Comparison of ENCODE assay signal across 8 cellular contexts in the genomic region with DNA sequence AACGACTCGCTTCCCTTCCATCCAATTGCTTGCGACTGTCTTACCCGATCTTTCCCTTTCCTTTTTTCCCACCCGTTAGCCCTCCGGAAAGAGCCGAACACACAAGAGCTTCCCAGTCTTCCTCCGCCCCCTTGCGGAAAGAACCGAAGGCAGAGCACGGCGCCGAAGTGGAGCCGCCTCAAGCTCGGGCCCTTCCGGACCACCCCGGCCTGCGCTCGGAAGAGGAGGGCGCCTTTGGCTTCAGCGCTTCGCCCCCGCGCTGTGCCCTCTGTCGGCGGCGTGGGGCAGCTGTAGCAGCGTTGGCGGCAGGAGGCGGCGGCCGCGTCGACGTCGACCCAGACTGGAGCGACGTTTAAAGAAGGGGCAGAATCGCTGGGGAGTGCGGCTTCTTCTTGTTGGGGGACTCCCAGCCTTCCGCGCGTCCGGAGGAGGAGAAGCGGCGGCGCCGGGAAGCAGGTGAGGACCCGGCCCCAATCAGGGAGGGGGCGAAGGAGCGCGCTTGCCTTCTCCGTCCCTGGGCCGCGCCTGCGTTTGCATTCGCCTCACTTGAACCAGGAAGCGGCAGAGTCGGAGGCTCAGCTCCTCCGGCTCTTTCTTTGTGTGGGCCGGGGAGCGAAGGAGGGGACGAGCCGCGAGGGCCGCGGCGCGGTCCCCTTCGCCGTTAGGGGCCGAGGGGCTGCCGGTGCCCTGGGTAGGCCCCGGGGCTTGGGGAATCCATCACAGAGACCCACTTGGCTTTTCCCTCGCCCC. TPM values are rescaled to one million over a fixed set of nuclear protein-coding genes. Genes with fewer than 3 reads are reported as not detected.
DNase-seq lines count a peak whose midpoint lies in the region; ATAC-seq and TF ChIP-seq lines count a peak whose summit lies in the region.

A gene with protein sequence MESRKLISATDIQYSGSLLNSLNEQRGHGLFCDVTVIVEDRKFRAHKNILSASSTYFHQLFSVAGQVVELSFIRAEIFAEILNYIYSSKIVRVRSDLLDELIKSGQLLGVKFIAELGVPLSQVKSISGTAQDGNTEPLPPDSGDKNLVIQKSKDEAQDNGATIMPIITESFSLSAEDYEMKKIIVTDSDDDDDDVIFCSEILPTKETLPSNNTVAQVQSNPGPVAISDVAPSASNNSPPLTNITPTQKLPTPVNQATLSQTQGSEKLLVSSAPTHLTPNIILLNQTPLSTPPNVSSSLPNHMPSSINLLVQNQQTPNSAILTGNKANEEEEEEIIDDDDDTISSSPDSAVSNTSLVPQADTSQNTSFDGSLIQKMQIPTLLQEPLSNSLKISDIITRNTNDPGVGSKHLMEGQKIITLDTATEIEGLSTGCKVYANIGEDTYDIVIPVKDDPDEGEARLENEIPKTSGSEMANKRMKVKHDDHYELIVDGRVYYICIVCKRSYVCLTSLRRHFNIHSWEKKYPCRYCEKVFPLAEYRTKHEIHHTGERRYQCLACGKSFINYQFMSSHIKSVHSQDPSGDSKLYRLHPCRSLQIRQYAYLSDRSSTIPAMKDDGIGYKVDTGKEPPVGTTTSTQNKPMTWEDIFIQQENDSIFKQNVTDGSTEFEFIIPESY (plus strand): TSS at position 291 of the 750 bp plus-strand sequence. CDS start 2,604 bp downstream, outside the sequence.

- peak within 1 kb of the TSS; percentile 94 for H3K4me3 Mint-ChIP-seq in activated CD4-positive, alpha-beta T cell treated with anti-CD3 and anti-CD28 coated beads for 36 hours

- H3K27me3 ChIP-seq in BJ (ENCODE audit: control insufficient read depth, insufficient read depth, low read length): 0 out of 2 replicates have a peak, but pooled peaks cover 3% of the 10 kb centered on the region

- peak within 1 kb of the TSS; percentile 68 for H3K4me3 ChIP-seq in BJ (ENCODE audit: low read depth, low read length)

- H3K36me3 ChIP-seq in BJ (ENCODE audit: control insufficient read depth, insufficient read depth, low read length): no peaks in the 10 kb centered on the region

- peaks cover 22% of the 10 kb centered on the region for H3K4me1 Mint-ChIP-seq in activated CD4-positive, alpha-beta T cell treated with anti-CD3 and anti-CD28 coated beads for 36 hours

- peak; percentile 97 for ATAC-seq in HG03442 (IDR thresholded peaks at IDR 0.05; ENCODE audit: unreplicated experiment)
- peak; percentile 99 for ATAC-seq in activated CD4-positive, alpha-beta T cell treated with anti-CD3 and anti-CD28 coated beads for 36 hours

- no peaks in the 10 kb centered on the region for H3K9me3 Mint-ChIP-seq in activated CD4-positive, alpha-beta T cell treated with anti-CD3 and anti-CD28 coated beads for 36 hours (ENCODE audit: low read depth)

- peak within 1 kb of the TSS; percentile 71 for H3K27ac ChIP-seq in cingulate gyrus (ENCODE audit: low read depth, low read length)

- TF ChIP-seq CTCF in BJ (IDR thresholded peaks at IDR 0.05; ENCODE audit: insufficient read depth, low read depth, low read length): peak; percentile 67

- POLR2A ChIA-PET in BJ (lab: Charles Lee): interaction anchor here (0.6 kb wide), 1 partner anchor 249 kb away, joined by 11 read pairs; no protein-coding TSS in a partner anchor
- POLR2A ChIA-PET in activated CD4-positive, alpha-beta T cell treated with anti-CD3 and anti-CD28 coated beads for 36 hours (lab: Charles Lee): no interaction called here

- DNase-seq in BJ (ENCODE audit: low read depth): peak; percentile 70
- peak; percentile 57 for DNase-seq in GM19238 (ENCODE audit: insufficient read length, low spot score)
- DNase-seq in NCI-H510A treated with DMSO at 0.1 percent for 48 hours (lab: John Stamatoyannopoulos, UW): peak; percentile 84
- DNase-seq in activated CD4-positive, alpha-beta T cell treated with anti-CD3 and anti-CD28 coated beads for 36 hours: peak; percentile 92
- DNase-seq in kidney glomerular epithelial cell (lab: John Stamatoyannopoulos, UW): peak; percentile 90
- DNase-seq in stimulated activated CD4-positive, alpha-beta T cell treated with anti-CD3 and anti-CD28 coated beads, Interleukin-1b, Interleukin-23, amount 100 ng/mL, for 1 hour (ENCODE audit: low read depth in 2 of 2): peak; percentile 56 to 59

- intact Hi-C loops in activated CD4-positive, alpha-beta T cell treated with anti-CD3 and anti-CD28 coated beads for 36 hours (cut with DNase I, micrococcal nuclease): loop anchor here (1.0 to 5.0 kb wide), 6 partner anchors 58 to 310 kb away; a partner anchor contains a TSS

- CTCF ChIA-PET in BJ (lab: Yijun Ruan, JAX): interaction anchor here (1.1 to 1.3 kb wide), 2 partner anchors 19 to 200 kb away, joined by 3 read pairs; no protein-coding TSS in a partner anchor
- CTCF ChIA-PET in activated CD4-positive, alpha-beta T cell treated with anti-CD3 and anti-CD28 coated beads for 36 hours (lab: Charles Lee): interaction anchor here (0.6 to 1.8 kb wide), 4 partner anchors 10 to 522 kb away, joined by 3 to 7 read pairs (median 4); no protein-coding TSS in a partner anchor

- peaks cover 27% of the 10 kb centered on the region for H3K36me3 Mint-ChIP-seq in activated CD4-positive, alpha-beta T cell treated with anti-CD3 and anti-CD28 coated beads for 36 hours (ENCODE audit: low read depth)

- H3K27me3 Mint-ChIP-seq in activated CD4-positive, alpha-beta T cell treated with anti-CD3 and anti-CD28 coated beads for 36 hours: no peaks in the 10 kb centered on the region

- peak within 1 kb of the TSS; percentile 92 for H3K27ac Mint-ChIP-seq in activated CD4-positive, alpha-beta T cell treated with anti-CD3 and anti-CD28 coated beads for 36 hours

RNA-seq across cellular contexts. Expression of the gene that starts here (rescaled TPM):
- polyA plus RNA-seq in BJ (2011; rRNA removed): 2.2 and 4.6 TPM in 2 replicates
- polyA minus RNA-seq in BJ (2011; rRNA and poly(A)+ RNA removed): 4.8 and 5.1 TPM in 2 replicates
- total RNA-seq in activated CD4-positive, alpha-beta T cell treated with anti-CD3 and anti-CD28 coated beads for 36 hours: 10 to 100 TPM; 14.5 to 14.6 TPM

Comparison
In these comparisons a context has a peak if more than half of its experiments do, and no peak if none do; other contexts are left out.
1. Peak in every context shown above with its lines: DNase-seq, ATAC-seq, H3K4me3 ChIP-seq and H3K27ac ChIP-seq.